ENCODE assay signal across 1 cellular context in genomic region chr19:16486476-16486875, GRCh38. TPM values are rescaled to one million over a fixed set of nuclear protein-coding genes. Genes with fewer than 3 reads are reported as not detected.
"Had no signal": no experiment of that assay in that cellular context is flagged by ENCODE, and none has a peak within 500 bp of the region (broad histone marks: within the 10 kb centered on the region; RNA-seq: fewer than 3 reads in every experiment).

No MANE protein-coding gene starts in this region.

RNA-seq across cellular contexts. Expression of gene CALR3, which starts 9.5 kb away (rescaled TPM):
- polyA plus RNA-seq: small intestine had no signal
